2 cellular contexts compared by ENCODE assay signal in the genomic region with DNA sequence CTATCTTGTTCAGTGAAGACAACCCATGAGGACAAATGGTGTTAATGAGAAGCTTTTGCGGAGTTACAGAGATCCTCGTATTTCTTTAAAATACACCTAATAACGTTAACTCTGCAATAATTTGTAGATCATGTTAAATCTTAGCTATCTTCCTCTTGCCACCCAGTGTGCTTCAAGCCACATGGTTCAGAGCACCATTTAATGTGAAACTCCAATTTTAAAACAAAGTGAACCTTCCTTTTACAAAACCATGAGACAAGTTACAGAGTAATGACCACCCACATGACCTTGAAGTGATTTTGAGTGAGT.
TF ChIP-seq lines count a peak whose summit lies in the region.

No MANE protein-coding gene starts in this region.

TF ChIP-seq in K562, 482 proteins besides CTCF, POLR2A, EP300 and RAD21:
- TF ChIP-seq ZNF561 (CRISPR knock-in tag; conservative IDR thresholded peaks at IDR 0.05) (no peak), ZNF740 (CRISPR knock-in tag; IDR thresholded peaks at IDR 0.05) (no peak), ZNF740 (tag; IDR thresholded peaks at IDR 0.05) (no peak), MITF (IDR thresholded peaks at IDR 0.05) (no peak), RBBP5 (IDR thresholded peaks at IDR 0.05; ENCODE audit: borderline replicate concordance, insufficient read depth, low read length, poor library complexity, severe bottlenecking) (no peak), POLR2B (IDR thresholded peaks at IDR 0.05; ENCODE audit: low read depth, partially characterized antibody) (no peak), JUND (IDR thresholded peaks at IDR 0.05; ENCODE audit: borderline replicate concordance, low read depth, low read length) (no peak), JUND (tag; IDR thresholded peaks at IDR 0.05; ENCODE audit: borderline replicate concordance, low read depth, low read length) (0 out of 3 replicates have a peak, but pooled peaks have one; percentile 7), FOXO4 (CRISPR knock-in tag; IDR thresholded peaks at IDR 0.05) (no peak), SAP30 (IDR thresholded peaks at IDR 0.05; ENCODE audit: borderline replicate concordance, insufficient read depth, low read depth, low read length, poor library complexity, severe bottlenecking) (no peak), KLF1 (tag; IDR thresholded peaks at IDR 0.05) (peak; percentile 40; the same call in 1 of the 2 replicates), POLR3A (IDR thresholded peaks at IDR 0.05; ENCODE audit: borderline replicate concordance, extremely low read depth, insufficient read depth, insufficient read length) (no peak)

TF ChIP-seq in neural cell, 6 proteins besides CTCF, POLR2A, EP300 and RAD21:
- peak; percentile 22 for TF ChIP-seq MXI1 (conservative IDR thresholded peaks at IDR 0.05; ENCODE audit: poor library complexity, severe bottlenecking)
- no peak for TF ChIP-seq REST (IDR thresholded peaks at IDR 0.05; ENCODE audit: borderline replicate concordance)
- no peak for TF ChIP-seq EZH2 (IDR thresholded peaks at IDR 0.05; ENCODE audit: borderline replicate concordance, insufficient read depth, low read length, poor library complexity, severe bottlenecking)
- no peak for TF ChIP-seq TAF1 (IDR thresholded peaks at IDR 0.05; ENCODE audit: low read depth)
- no peak for TF ChIP-seq POLR2AphosphoS5 (IDR thresholded peaks at IDR 0.05)
- peak; percentile 59 for TF ChIP-seq SMC3 (conservative IDR thresholded peaks at IDR 0.05; ENCODE audit: poor library complexity)
